ENCODE assay signal across 9 cellular contexts in the genomic region with DNA sequence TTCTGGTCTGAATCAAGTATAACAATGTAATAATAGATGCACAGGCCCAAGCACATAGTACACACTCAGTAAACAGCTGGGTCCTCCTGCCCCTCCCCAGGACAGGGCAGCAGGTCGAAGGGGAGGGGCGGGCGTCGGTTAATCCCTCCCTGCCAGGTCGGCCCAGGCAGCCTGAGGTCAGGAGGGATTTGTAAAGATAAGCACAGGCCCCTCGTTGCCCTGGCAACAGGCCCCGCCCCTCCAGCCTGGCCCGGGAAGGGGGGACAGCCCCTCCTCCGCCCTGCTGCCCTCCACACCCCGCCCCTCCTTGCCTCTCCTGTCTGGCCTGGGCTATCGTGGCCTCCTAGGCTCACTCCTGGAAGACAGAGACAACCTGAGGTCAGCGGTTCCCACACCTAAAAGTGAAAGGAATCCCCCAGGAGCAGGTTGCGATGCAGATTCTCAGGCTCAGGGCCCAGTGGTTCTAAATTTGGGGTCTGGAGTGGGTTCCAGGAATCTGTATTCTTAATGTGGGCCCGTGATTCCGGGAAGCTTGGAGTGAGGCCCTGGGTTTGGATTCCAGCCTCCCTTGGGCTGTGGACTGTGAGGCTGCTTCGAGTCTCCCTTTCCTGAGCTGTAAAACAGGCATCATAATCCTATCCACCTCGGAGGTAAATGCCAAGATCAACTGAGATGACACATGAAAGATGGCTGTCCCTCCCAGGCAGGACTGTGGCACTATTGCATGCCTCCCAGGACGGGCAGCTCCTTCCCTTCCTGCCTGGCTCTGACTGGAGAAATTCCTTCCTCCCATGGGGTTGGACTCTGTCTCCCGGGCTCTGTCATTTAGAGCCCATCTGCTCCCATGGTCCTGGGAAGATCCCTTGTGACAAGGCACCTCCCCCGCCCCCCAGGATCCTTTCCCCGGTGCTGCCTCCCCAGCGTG. TPM values are rescaled to one million over a fixed set of nuclear protein-coding genes. Genes with fewer than 3 reads are reported as not detected.
DNase-seq lines count a peak whose midpoint lies in the region; ATAC-seq lines count a peak whose summit lies in the region.
"Had no signal": no experiment of that assay in that cellular context is flagged by ENCODE, and none has a peak within 500 bp of the region (broad histone marks: within the 10 kb centered on the region; RNA-seq: fewer than 3 reads in every experiment).

No MANE protein-coding gene starts in this region.

- ATAC-seq in HG02798 (IDR thresholded peaks at IDR 0.05; ENCODE audit: poor library complexity, unreplicated experiment) (no peak), GM18909 (IDR thresholded peaks at IDR 0.05; ENCODE audit: poor library complexity, unreplicated experiment) (no peak)

- H3K27ac ChIP-seq in caudate nucleus (ENCODE audit: low read depth, low read length) (peak overlapping the region; percentile 91), rectal smooth muscle tissue (ENCODE audit: low read depth, low read length) (no peak overlapping the region)

- H3K4me1 ChIP-seq in rectal smooth muscle tissue (ENCODE audit: control insufficient read depth, insufficient read depth, low read length) = no peaks in the 10 kb centered on the region

- H3K9ac ChIP-seq in rectal smooth muscle tissue (ENCODE audit: low read length) = no peak overlapping the region

- DNase-seq in NCI-H2227 (lab: John Stamatoyannopoulos, UW; ENCODE audit: unreplicated experiment) = peak; percentile 66
- no peak for DNase-seq in NCI-H2227 treated with DMSO at 0.1 percent for 48 hours (lab: John Stamatoyannopoulos, UW)
- DNase-seq in NCI-H774 (lab: John Stamatoyannopoulos, UW) = peak; percentile 86
- DNase-seq in caudate nucleus (lab: John Stamatoyannopoulos, UW) = peak in 7 of 61 donors; percentile 19 to 62 (median 27)
- no peak for DNase-seq in occipital lobe (lab: John Stamatoyannopoulos, UW)

- H3K4me3 ChIP-seq in rectal smooth muscle tissue (ENCODE audit: low read length) = peak overlapping the region; percentile 7

- H3K27me3 ChIP-seq in rectal smooth muscle tissue (ENCODE audit: control insufficient read depth, insufficient read depth, low read length) = peaks cover 2% of the 10 kb centered on the region

- no peaks in the 10 kb centered on the region for H3K36me3 ChIP-seq in rectal smooth muscle tissue (ENCODE audit: control insufficient read depth, insufficient read depth, low read length)

RNA-seq across cellular contexts. Expression of gene CRB2, which starts 4.4 kb away (rescaled TPM):
- 5.3 TPM for total RNA-seq in occipital lobe
- total RNA-seq: endothelial cell of umbilical vein had no signal

Comparison
In these comparisons a context has a peak if more than half of its experiments do, and no peak if none do; other contexts are left out.
1. DNase-seq: peak in NCI-H2227 (single experiment) and NCI-H774 (single experiment); none in NCI-H2227 treated with DMSO at 0.1 percent for 48 hours (single experiment) and occipital lobe (single experiment).